1 cellular context compared by ENCODE assay signal in the genomic region with DNA sequence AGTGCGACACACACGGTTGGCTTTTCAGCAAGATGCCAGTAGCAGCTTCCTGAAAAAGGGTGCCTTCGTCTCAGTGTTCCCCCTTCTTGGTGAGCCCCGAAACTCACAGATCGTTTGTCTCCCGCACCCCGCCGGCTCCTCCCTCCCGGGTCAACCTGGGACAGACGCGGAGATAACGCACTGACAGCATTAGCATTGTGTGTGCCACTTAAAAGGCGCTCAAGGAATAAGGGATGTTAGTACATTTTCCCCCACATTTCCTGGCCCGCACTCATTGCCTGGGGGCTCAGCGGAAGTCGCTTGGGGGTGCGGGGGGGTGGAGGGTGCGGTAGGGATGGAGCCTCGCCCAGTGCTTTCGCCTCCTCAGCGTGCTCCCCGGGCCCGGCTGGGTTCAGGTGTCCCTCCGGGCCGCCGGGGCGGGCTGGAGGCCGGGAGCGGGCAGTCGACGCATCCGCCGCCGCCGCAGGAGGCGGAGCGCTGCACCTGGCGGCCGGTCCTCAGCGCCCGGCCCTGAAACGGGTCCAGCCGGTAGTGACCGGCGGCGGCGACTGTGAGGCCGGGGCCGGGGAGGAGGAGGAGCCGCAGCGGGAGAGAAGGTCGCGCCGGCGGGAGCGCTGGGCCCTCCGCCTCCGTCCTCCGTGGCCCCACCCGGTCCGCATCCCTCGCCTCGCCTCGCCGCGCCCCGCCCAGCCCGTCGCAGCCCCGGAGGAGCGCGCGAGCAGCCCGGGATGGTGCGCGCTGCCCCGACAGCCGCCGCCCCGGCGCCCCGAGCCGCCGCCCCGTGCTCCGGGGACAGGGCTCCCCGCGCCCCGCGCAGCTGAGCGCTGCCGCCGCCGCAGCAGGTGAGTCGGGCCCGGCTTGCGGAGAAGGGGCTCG.
TF ChIP-seq lines count a peak whose summit lies in the region.

MFSD6 (plus strand) TSS at position 694 of the 876 bp plus-strand sequence. CDS start 27,675 bp downstream, outside the sequence.

TF ChIP-seq in HEK293, 187 proteins besides CTCF, POLR2A, EP300 and RAD21 (continued from another document and continues in another):
- TF ChIP-seq, protein P1, sequence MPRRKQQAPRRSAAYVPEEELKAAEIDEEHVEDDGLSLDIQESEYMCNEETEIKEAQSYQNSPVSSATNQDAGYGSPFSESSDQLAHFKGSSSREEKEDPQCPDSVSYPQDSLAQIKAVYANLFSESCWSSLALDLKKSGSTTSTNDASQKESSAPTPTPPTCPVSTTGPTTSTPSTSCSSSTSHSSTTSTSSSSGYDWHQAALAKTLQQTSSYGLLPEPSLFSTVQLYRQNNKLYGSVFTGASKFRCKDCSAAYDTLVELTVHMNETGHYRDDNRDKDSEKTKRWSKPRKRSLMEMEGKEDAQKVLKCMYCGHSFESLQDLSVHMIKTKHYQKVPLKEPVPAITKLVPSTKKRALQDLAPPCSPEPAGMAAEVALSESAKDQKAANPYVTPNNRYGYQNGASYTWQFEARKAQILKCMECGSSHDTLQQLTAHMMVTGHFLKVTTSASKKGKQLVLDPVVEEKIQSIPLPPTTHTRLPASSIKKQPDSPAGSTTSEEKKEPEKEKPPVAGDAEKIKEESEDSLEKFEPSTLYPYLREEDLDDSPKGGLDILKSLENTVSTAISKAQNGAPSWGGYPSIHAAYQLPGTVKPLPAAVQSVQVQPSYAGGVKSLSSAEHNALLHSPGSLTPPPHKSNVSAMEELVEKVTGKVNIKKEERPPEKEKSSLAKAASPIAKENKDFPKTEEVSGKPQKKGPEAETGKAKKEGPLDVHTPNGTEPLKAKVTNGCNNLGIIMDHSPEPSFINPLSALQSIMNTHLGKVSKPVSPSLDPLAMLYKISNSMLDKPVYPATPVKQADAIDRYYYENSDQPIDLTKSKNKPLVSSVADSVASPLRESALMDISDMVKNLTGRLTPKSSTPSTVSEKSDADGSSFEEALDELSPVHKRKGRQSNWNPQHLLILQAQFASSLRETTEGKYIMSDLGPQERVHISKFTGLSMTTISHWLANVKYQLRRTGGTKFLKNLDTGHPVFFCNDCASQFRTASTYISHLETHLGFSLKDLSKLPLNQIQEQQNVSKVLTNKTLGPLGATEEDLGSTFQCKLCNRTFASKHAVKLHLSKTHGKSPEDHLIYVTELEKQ (tag by site-specific recombination; IDR thresholded peaks at IDR 0.05; ENCODE audit: borderline replicate concordance): no peak
- TF ChIP-seq ZFP41 (tag by site-specific recombination; IDR thresholded peaks at IDR 0.05; ENCODE audit: borderline replicate concordance) (no peak), ZNF791 (tag by site-specific recombination; IDR thresholded peaks at IDR 0.05) (no peak), ZNF692 (tag by site-specific recombination; IDR thresholded peaks at IDR 0.05) (no peak), PRDM1 (tag by site-specific recombination; IDR thresholded peaks at IDR 0.05) (no peak), ZNF654 (tag by site-specific recombination; IDR thresholded peaks at IDR 0.05; ENCODE audit: low read depth) (no peak), ZNF132 (tag by site-specific recombination; IDR thresholded peaks at IDR 0.05; ENCODE audit: borderline replicate concordance) (no peak), ZNF660 (tag by site-specific recombination; IDR thresholded peaks at IDR 0.05) (peak; percentile 31; the same call in 1 of the 2 replicates), ZNF664 (tag by site-specific recombination; IDR thresholded peaks at IDR 0.05) (no peak), ZBTB17 (tag by site-specific recombination; IDR thresholded peaks at IDR 0.05) (no peak), ZNF138 (tag by site-specific recombination; IDR thresholded peaks at IDR 0.05; ENCODE audit: borderline replicate concordance) (no peak), ZNF354C (tag by site-specific recombination; IDR thresholded peaks at IDR 0.05; ENCODE audit: borderline replicate concordance, low read depth) (no peak), MYNN (tag by site-specific recombination; IDR thresholded peaks at IDR 0.05; ENCODE audit: borderline replicate concordance) (no peak), ZNF292 (tag by site-specific recombination; IDR thresholded peaks at IDR 0.05; ENCODE audit: borderline replicate concordance, low read depth) (no peak), ZNF555 (tag by site-specific recombination; conservative IDR thresholded peaks at IDR 0.05) (no peak), ZNF433 (tag by site-specific recombination; IDR thresholded peaks at IDR 0.05; ENCODE audit: low read depth) (no peak), GLI4 (tag by site-specific recombination; IDR thresholded peaks at IDR 0.05) (no peak), ZBTB7A (tag by site-specific recombination; IDR thresholded peaks at IDR 0.05; ENCODE audit: low read depth) (no peak), ZNF184 (tag by site-specific recombination; IDR thresholded peaks at IDR 0.05) (no peak), ZBTB8A (tag by site-specific recombination; IDR thresholded peaks at IDR 0.05) (peak; percentile 11; the same call in 1 of the 2 replicates), GLIS1 (tag by site-specific recombination; IDR thresholded peaks at IDR 0.05) (0 out of 2 replicates have a peak, but pooled peaks have one; percentile 17), KLF7 (tag by site-specific recombination; IDR thresholded peaks at IDR 0.05; ENCODE audit: borderline replicate concordance) (no peak), MZF1 (tag by site-specific recombination; IDR thresholded peaks at IDR 0.05; ENCODE audit: borderline replicate concordance) (no peak), ZNF776 (tag by site-specific recombination; IDR thresholded peaks at IDR 0.05; ENCODE audit: borderline replicate concordance) (no peak), ZNF157 (tag by site-specific recombination; IDR thresholded peaks at IDR 0.05) (no peak), ZNF548 (tag by site-specific recombination; IDR thresholded peaks at IDR 0.05) (no peak), ZNF707 (tag by site-specific recombination; IDR thresholded peaks at IDR 0.05) (no peak), ZNF658 (tag by site-specific recombination; IDR thresholded peaks at IDR 0.05) (no peak), ZSCAN5A (tag by site-specific recombination; IDR thresholded peaks at IDR 0.05) (no peak), ZSCAN23 (tag by site-specific recombination; IDR thresholded peaks at IDR 0.05) (no peak), ZNF324 (tag by site-specific recombination; IDR thresholded peaks at IDR 0.05) (no peak), ZSCAN16 (tag by site-specific recombination; IDR thresholded peaks at IDR 0.05) (no peak), KLF17 (tag by site-specific recombination; IDR thresholded peaks at IDR 0.05) (no peak), ZNF623 (tag by site-specific recombination; IDR thresholded peaks at IDR 0.05) (no peak), ZNF398 (tag by site-specific recombination; IDR thresholded peaks at IDR 0.05) (peak; percentile 61), ZNF610 (tag by site-specific recombination; IDR thresholded peaks at IDR 0.05; ENCODE audit: borderline replicate concordance) (no peak)
- TF ChIP-seq, protein P2, sequence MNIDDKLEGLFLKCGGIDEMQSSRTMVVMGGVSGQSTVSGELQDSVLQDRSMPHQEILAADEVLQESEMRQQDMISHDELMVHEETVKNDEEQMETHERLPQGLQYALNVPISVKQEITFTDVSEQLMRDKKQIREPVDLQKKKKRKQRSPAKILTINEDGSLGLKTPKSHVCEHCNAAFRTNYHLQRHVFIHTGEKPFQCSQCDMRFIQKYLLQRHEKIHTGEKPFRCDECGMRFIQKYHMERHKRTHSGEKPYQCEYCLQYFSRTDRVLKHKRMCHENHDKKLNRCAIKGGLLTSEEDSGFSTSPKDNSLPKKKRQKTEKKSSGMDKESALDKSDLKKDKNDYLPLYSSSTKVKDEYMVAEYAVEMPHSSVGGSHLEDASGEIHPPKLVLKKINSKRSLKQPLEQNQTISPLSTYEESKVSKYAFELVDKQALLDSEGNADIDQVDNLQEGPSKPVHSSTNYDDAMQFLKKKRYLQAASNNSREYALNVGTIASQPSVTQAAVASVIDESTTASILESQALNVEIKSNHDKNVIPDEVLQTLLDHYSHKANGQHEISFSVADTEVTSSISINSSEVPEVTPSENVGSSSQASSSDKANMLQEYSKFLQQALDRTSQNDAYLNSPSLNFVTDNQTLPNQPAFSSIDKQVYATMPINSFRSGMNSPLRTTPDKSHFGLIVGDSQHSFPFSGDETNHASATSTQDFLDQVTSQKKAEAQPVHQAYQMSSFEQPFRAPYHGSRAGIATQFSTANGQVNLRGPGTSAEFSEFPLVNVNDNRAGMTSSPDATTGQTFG (tag by site-specific recombination; IDR thresholded peaks at IDR 0.05; ENCODE audit: borderline replicate concordance): no peak
- TF ChIP-seq, protein P3, sequence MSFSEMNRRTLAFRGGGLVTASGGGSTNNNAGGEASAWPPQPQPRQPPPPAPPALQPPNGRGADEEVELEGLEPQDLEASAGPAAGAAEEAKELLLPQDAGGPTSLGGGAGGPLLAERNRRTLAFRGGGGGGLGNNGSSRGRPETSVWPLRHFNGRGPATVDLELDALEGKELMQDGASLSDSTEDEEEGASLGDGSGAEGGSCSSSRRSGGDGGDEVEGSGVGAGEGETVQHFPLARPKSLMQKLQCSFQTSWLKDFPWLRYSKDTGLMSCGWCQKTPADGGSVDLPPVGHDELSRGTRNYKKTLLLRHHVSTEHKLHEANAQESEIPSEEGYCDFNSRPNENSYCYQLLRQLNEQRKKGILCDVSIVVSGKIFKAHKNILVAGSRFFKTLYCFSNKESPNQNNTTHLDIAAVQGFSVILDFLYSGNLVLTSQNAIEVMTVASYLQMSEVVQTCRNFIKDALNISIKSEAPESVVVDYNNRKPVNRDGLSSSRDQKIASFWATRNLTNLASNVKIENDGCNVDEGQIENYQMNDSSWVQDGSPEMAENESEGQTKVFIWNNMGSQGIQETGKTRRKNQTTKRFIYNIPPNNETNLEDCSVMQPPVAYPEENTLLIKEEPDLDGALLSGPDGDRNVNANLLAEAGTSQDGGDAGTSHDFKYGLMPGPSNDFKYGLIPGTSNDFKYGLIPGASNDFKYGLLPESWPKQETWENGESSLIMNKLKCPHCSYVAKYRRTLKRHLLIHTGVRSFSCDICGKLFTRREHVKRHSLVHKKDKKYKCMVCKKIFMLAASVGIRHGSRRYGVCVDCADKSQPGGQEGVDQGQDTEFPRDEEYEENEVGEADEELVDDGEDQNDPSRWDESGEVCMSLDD (tag by site-specific recombination; IDR thresholded peaks at IDR 0.05): 0 out of 2 replicates have a peak, but pooled peaks have one; percentile 31
- TF ChIP-seq, protein P4, sequence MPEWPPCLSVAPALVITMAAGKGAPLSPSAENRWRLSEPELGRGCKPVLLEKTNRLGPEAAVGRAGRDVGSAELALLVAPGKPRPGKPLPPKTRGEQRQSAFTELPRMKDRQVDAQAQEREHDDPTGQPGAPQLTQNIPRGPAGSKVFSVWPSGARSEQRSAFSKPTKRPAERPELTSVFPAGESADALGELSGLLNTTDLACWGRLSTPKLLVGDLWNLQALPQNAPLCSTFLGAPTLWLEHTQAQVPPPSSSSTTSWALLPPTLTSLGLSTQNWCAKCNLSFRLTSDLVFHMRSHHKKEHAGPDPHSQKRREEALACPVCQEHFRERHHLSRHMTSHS (tag by site-specific recombination; IDR thresholded peaks at IDR 0.05): no peak
- TF ChIP-seq, protein P5, sequence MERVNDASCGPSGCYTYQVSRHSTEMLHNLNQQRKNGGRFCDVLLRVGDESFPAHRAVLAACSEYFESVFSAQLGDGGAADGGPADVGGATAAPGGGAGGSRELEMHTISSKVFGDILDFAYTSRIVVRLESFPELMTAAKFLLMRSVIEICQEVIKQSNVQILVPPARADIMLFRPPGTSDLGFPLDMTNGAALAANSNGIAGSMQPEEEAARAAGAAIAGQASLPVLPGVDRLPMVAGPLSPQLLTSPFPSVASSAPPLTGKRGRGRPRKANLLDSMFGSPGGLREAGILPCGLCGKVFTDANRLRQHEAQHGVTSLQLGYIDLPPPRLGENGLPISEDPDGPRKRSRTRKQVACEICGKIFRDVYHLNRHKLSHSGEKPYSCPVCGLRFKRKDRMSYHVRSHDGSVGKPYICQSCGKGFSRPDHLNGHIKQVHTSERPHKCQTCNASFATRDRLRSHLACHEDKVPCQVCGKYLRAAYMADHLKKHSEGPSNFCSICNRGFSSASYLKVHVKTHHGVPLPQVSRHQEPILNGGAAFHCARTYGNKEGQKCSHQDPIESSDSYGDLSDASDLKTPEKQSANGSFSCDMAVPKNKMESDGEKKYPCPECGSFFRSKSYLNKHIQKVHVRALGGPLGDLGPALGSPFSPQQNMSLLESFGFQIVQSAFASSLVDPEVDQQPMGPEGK (tag by site-specific recombination; IDR thresholded peaks at IDR 0.05): 0 out of 2 replicates have a peak, but pooled peaks have one; percentile 65
